23 cellular contexts compared by ENCODE assay signal in the genomic region with DNA sequence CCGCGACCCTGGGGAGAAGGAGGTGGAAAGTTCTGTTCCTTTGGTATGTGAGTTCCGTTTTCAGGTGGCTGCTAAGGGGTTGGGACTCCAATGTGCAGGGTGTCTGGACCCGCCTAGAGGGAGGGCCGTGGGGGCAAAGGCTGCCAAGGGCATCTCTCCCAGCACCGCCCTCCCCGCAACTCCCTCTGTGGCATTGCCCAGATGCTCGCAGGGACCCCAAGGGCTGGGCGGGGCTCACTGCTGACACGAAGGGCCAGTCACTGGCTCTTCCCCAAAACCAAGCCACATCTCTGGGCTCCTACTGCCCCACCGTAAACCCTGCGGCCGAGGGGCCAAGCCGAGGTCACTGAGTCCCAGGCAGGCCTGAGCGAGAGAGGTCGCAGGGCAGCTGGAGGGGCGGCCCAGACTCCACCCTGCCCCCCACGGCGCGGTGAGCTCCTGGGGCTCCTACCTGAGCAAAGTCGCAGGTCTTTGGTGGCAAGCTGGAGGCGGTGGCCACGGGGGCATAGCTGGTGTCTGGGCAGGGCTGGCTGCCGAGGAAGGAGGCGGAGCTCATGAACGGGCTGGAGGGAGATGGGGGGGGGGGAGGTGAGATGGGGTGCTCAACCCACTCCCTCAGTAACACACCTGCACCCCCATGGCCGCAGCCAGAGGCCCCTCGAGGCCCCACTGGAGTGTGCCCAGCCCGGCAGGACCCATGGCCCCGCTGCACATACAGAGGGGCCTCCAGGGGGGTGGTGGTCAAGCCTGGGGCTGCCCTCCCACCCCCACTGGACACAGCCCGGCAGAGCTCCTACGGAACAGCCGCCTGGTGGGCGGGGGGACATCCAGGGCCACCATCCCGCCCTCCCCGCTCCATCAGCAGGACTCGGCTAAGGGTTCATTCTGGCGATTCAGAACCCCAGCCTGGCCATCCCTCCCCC. TPM values are rescaled to one million over a fixed set of nuclear protein-coding genes. Genes with fewer than 3 reads are reported as not detected.
DNase-seq lines count a peak whose midpoint lies in the region; ATAC-seq and TF ChIP-seq lines count a peak whose summit lies in the region.
"Had no signal": no experiment of that assay in that cellular context is flagged by ENCODE, and none has a peak within 500 bp of the region (broad histone marks: within the 10 kb centered on the region; RNA-seq: fewer than 3 reads in every experiment).

No MANE protein-coding gene starts in this region.

- 89% methylated on average over 34 of the region's 38 CpGs for WGBS in HUES64
- 20 to 78% methylated on average over 1 to 5 of the region's 38 CpGs for WGBS in esophagus squamous epithelium, 2 donors

- H3K4me3 Mint-ChIP-seq in GM23338 (no peak overlapping the region), neural progenitor cell (no peak overlapping the region)
- no peak overlapping the region for H3K4me3 Mint-ChIP-seq in activated CD4-positive, alpha-beta T cell treated with anti-CD3 and anti-CD28 coated beads, Interleukin-2, amount 10 ng/mL, durations not matched to agents 24 days and 14 days
- H3K4me3 Mint-ChIP-seq: CD4-positive, alpha-beta T cell had no signal

- peak; percentile 17 for ATAC-seq in GM23338

- H3K4me1 Mint-ChIP-seq in GM23338 (peaks cover 24% of the 10 kb centered on the region), neural progenitor cell (peaks cover 2% of the 10 kb centered on the region)
- peaks cover 11% of the 10 kb centered on the region for H3K4me1 Mint-ChIP-seq in activated CD4-positive, alpha-beta T cell treated with anti-CD3 and anti-CD28 coated beads, Interleukin-2, amount 10 ng/mL, durations not matched to agents 24 days and 14 days

- no peak for TF ChIP-seq CTCF in GM23338 (conservative IDR thresholded peaks at IDR 0.05; ENCODE audit: low read depth in 2 of 2)
- TF ChIP-seq CTCF in esophagus squamous epithelium (IDR thresholded peaks at IDR 0.05) = no peak
- no peak for TF ChIP-seq CTCF in neural progenitor cell (IDR thresholded peaks at IDR 0.05)

- H3K9me2 ChIP-seq in GM23338 (ENCODE audit: insufficient read depth) = no peaks in the 10 kb centered on the region

- DNase-seq in GM23338 (ENCODE audit: low spot score) (no peak), esophagus squamous epithelium (lab: John Stamatoyannopoulos, UW) (no peak), neural progenitor cell (ENCODE audit: low spot score) (no peak), NCI-H1105 (lab: John Stamatoyannopoulos, UW) (no peak)
- DNase-seq in activated CD4-positive, alpha-beta T cell treated with anti-CD3 and anti-CD28 coated beads, Interleukin-2, amount 10 ng/mL, durations not matched to agents 24 days and 14 days = no peak
- DNase-seq in effector CD8-positive, alpha-beta T cell (lab: John Stamatoyannopoulos, UW) = no peak
- DNase-seq: AML-193; CD4-positive, alpha-beta T cell; COR-L47; DMS53; GM23248; KBM-7; MV-4-11; NCI-H1694; NCI-H2029 treated with DMSO at 0.1 percent for 48 hours; NCI-H526 treated with DMSO at 0.1 percent for 48 hours; PC-9; RPMI8226; SHP77 had no signal

- H3K9ac ChIP-seq in HUES64 (ENCODE audit: low read depth, low read length) (no peak overlapping the region), neural progenitor cell (no peak overlapping the region)
- H3K9ac ChIP-seq: BLaER1 treated with 17β-estradiol and CSF1 and Interleukin-3, amounts not matched to agents 10 nM and 100 nM; GM23248 had no signal

- H3K4me2 ChIP-seq in GM23338 (peak overlapping the region; percentile 32; the same call in 1 of the 2 replicates), neural progenitor cell (no peak overlapping the region)
- H3K4me2 ChIP-seq: BLaER1 treated with 17β-estradiol and CSF1 and Interleukin-3, amounts not matched to agents 10 nM and 100 nM; PC-9 had no signal

- H3K36me3 Mint-ChIP-seq in GM23338 (ENCODE audit: low read depth) = peaks cover 34% of the 10 kb centered on the region
- peaks cover 16% of the 10 kb centered on the region for H3K36me3 Mint-ChIP-seq in neural progenitor cell
- peaks cover 37% of the 10 kb centered on the region for H3K36me3 Mint-ChIP-seq in activated CD4-positive, alpha-beta T cell treated with anti-CD3 and anti-CD28 coated beads, Interleukin-2, amount 10 ng/mL, durations not matched to agents 24 days and 14 days (ENCODE audit: low read depth)

- peaks cover 13% of the 10 kb centered on the region for H3K27me3 Mint-ChIP-seq in GM23338 (ENCODE audit: insufficient read depth, low read depth, poor library complexity)
- peaks cover 7% of the 10 kb centered on the region for H3K27me3 Mint-ChIP-seq in neural progenitor cell (ENCODE audit: insufficient read depth, low read depth)
- no peaks in the 10 kb centered on the region for H3K27me3 Mint-ChIP-seq in activated CD4-positive, alpha-beta T cell treated with anti-CD3 and anti-CD28 coated beads, Interleukin-2, amount 10 ng/mL, durations not matched to agents 24 days and 14 days
- H3K27me3 Mint-ChIP-seq: CD4-positive, alpha-beta T cell had no signal

- intact Hi-C loops in esophagus squamous epithelium (cut with DNase I) = no loop called here
- intact Hi-C loops in activated CD4-positive, alpha-beta T cell treated with anti-CD3 and anti-CD28 coated beads, Interleukin-2, amount 10 ng/mL, durations not matched to agents 24 days and 14 days (cut with micrococcal nuclease) = no loop called here

- H3K9me3 Mint-ChIP-seq in GM23338 (peaks cover 4% of the 10 kb centered on the region; the same call in 1 of the 3 replicates), neural progenitor cell (peaks cover 1% of the 10 kb centered on the region)
- H3K9me3 Mint-ChIP-seq in activated CD4-positive, alpha-beta T cell treated with anti-CD3 and anti-CD28 coated beads, Interleukin-2, amount 10 ng/mL, durations not matched to agents 24 days and 14 days = peaks cover 1% of the 10 kb centered on the region
- H3K9me3 Mint-ChIP-seq: CD4-positive, alpha-beta T cell had no signal

- H3K27me3 ChIP-seq in GM23338 (ENCODE audit: insufficient read depth) = no peaks in the 10 kb centered on the region
- H3K27me3 ChIP-seq in HUES64 (ENCODE audit: insufficient read depth, low read length) = peaks cover 2% of the 10 kb centered on the region; the same call in 1 of the 2 replicates
- no peaks in the 10 kb centered on the region for H3K27me3 ChIP-seq in esophagus squamous epithelium
- H3K27me3 ChIP-seq in neural progenitor cell = no peaks in the 10 kb centered on the region
- H3K27me3 ChIP-seq: BLaER1 treated with 17β-estradiol and CSF1 and Interleukin-3, amounts not matched to agents 10 nM and 100 nM had no signal

- H3K9me3 ChIP-seq in HUES64 (ENCODE audit: insufficient read depth, low read depth, low read length) = no peaks in the 10 kb centered on the region
- no peaks in the 10 kb centered on the region for H3K9me3 ChIP-seq in esophagus squamous epithelium
- no peaks in the 10 kb centered on the region for H3K9me3 ChIP-seq in neural progenitor cell (ENCODE audit: low read depth)
- H3K9me3 ChIP-seq: HAP-1 had no signal

- peak overlapping the region; percentile 88 for H3K27ac Mint-ChIP-seq in GM23338
- H3K27ac Mint-ChIP-seq in neural progenitor cell = no peak overlapping the region
- no peak overlapping the region for H3K27ac Mint-ChIP-seq in activated CD4-positive, alpha-beta T cell treated with anti-CD3 and anti-CD28 coated beads, Interleukin-2, amount 10 ng/mL, durations not matched to agents 24 days and 14 days
- H3K27ac Mint-ChIP-seq: CD4-positive, alpha-beta T cell had no signal

- no peaks in the 10 kb centered on the region for H3K79me2 ChIP-seq in GM23338 (replicated peaks; ENCODE audit: insufficient read depth)
- no peaks in the 10 kb centered on the region for H3K79me2 ChIP-seq in neural progenitor cell (ENCODE audit: low read depth)

- H2AFZ ChIP-seq in GM23338 (no peak overlapping the region), neural progenitor cell (replicated peaks) (no peak overlapping the region)
- H2AFZ ChIP-seq: GM23248, PC-9 had no signal

- H4K20me1 ChIP-seq in GM23338 (replicated peaks; ENCODE audit: insufficient read depth) = no peaks in the 10 kb centered on the region; the same call in 1 of the 2 replicates
- H4K20me1 ChIP-seq in neural progenitor cell (ENCODE audit: low read depth) = no peaks in the 10 kb centered on the region

- H3F3A ChIP-seq in GM23338 (replicated peaks; ENCODE audit: low read depth) (no peaks in the 10 kb centered on the region), neural progenitor cell (ENCODE audit: low read depth) (no peaks in the 10 kb centered on the region)

- H3K36me3 ChIP-seq in GM23338 (ENCODE audit: insufficient read depth) (peaks cover 3% of the 10 kb centered on the region; the same call in 1 of the 2 replicates), HUES64 (ENCODE audit: insufficient read depth, low read length) (peaks cover 22% of the 10 kb centered on the region), esophagus squamous epithelium (peaks cover 21 to 93% (median 36%) of the 10 kb centered on the region in 3 donors), neural progenitor cell (no peaks in the 10 kb centered on the region)

- H3K4me3 ChIP-seq in GM23338 (no peak overlapping the region), HUES64 (ENCODE audit: low read length) (no peak overlapping the region), esophagus squamous epithelium (peak overlapping the region in 1 of 4 donors; percentile 8), neural progenitor cell (no peak overlapping the region)
- H3K4me3 ChIP-seq: BLaER1 treated with 17β-estradiol and CSF1 and Interleukin-3, amounts not matched to agents 10 nM and 100 nM; GM23248; HAP-1; PC-9 had no signal

- H3K27ac ChIP-seq in GM23338 (ENCODE audit: low read depth) (0 out of 2 replicates have a peak overlapping the region, but pooled peaks have one; percentile 50), HUES64 (ENCODE audit: low read depth, low read length) (peak overlapping the region; percentile 46; the same call in 1 of the 2 replicates), esophagus squamous epithelium (peak overlapping the region in 3 of 4 donors; percentile 34 to 84 (median 69)), neural progenitor cell (peak overlapping the region; percentile 13)
- H3K27ac ChIP-seq: BLaER1 treated with 17β-estradiol and CSF1 and Interleukin-3, amounts not matched to agents 10 nM and 100 nM; GM23248; HL-60; PC-9 had no signal

- H3K4me1 ChIP-seq in GM23338 (ENCODE audit: insufficient read depth) (peaks cover 19% of the 10 kb centered on the region), HUES64 (ENCODE audit: insufficient read depth, low read length) (0 out of 2 replicates have a peak, but pooled peaks cover 3% of the 10 kb centered on the region), esophagus squamous epithelium (peaks cover 14 to 48% (median 17%) of the 10 kb centered on the region in 3 donors), neural progenitor cell (peaks cover 5% of the 10 kb centered on the region)
- H3K4me1 ChIP-seq: HAP-1 had no signal

- no peak for TF ChIP-seq POLR2A in esophagus squamous epithelium (IDR thresholded peaks at IDR 0.05)

RNA-seq across cellular contexts. Expression of a gene that starts 26.9 kb away (rescaled TPM):
- 28.0 and 35.4 TPM in 2 replicates for total RNA-seq in GM23338 (2014; rRNA removed; shearing (Covaris generic))
- polyA plus RNA-seq in GM23338 (2016; fragmentation: Nextera tagmentation; extraction: Ambion mirVana) = 6.3 and 6.9 TPM in 2 replicates
- polyA plus RNA-seq in HUES64 (2013, experiment 1 of 2) = 14.5 TPM
- 14.1 TPM for polyA plus RNA-seq in HUES64 (2013, experiment 2 of 2)
- total RNA-seq in esophagus squamous epithelium (10 to 100 TPM; 31.3 to 84.3 (median 68.3) TPM), neural progenitor cell (ENCODE audit: low replicate concordance) (3.3 and 16.2 TPM in 2 replicates)
- total RNA-seq in activated CD4-positive, alpha-beta T cell treated with anti-CD3 and anti-CD28 coated beads, Interleukin-2, amount 10 ng/mL, durations not matched to agents 24 days and 14 days = 97.1 and 98.9 TPM in 2 replicates

RNA-seq across cellular contexts. Expression of a gene that starts 43.3 kb away (rescaled TPM):
- 284 and 351 TPM in 2 replicates for total RNA-seq in GM23338 (2014; rRNA removed; shearing (Covaris generic))
- polyA plus RNA-seq in GM23338 (2016; fragmentation: Nextera tagmentation; extraction: Ambion mirVana) = 543 and 573 TPM in 2 replicates
- 361 TPM for polyA plus RNA-seq in HUES64 (2013, experiment 1 of 2)
- 387 TPM for polyA plus RNA-seq in HUES64 (2013, experiment 2 of 2)
- total RNA-seq in esophagus squamous epithelium (100 to 1,000 TPM; 108 to 405 (median 244) TPM), neural progenitor cell (ENCODE audit: low replicate concordance) (289 and 439 TPM in 2 replicates)
- 225 and 239 TPM in 2 replicates for total RNA-seq in activated CD4-positive, alpha-beta T cell treated with anti-CD3 and anti-CD28 coated beads, Interleukin-2, amount 10 ng/mL, durations not matched to agents 24 days and 14 days

RNA-seq across cellular contexts. Expression of a gene that starts 51.9 kb away (rescaled TPM):
- total RNA-seq in GM23338 (2014; rRNA removed; shearing (Covaris generic)) = 257 and 303 TPM in 2 replicates
- polyA plus RNA-seq in GM23338 (2016; fragmentation: Nextera tagmentation; extraction: Ambion mirVana) = 254 and 286 TPM in 2 replicates
- 184 TPM for polyA plus RNA-seq in HUES64 (2013, experiment 1 of 2)
- 182 TPM for polyA plus RNA-seq in HUES64 (2013, experiment 2 of 2)
- total RNA-seq in esophagus squamous epithelium (100 to 1,000 TPM; 113 to 198 (median 166) TPM), neural progenitor cell (ENCODE audit: low replicate concordance) (98.8 and 197 TPM in 2 replicates)
- 273 and 274 TPM in 2 replicates for total RNA-seq in activated CD4-positive, alpha-beta T cell treated with anti-CD3 and anti-CD28 coated beads, Interleukin-2, amount 10 ng/mL, durations not matched to agents 24 days and 14 days

RNA-seq across cellular contexts. Expression of a gene that starts 58.5 kb away (rescaled TPM):
- total RNA-seq in GM23338 (2014; rRNA removed; shearing (Covaris generic)) = 84.4 and 96.5 TPM in 2 replicates
- 19.4 and 23.7 TPM in 2 replicates for polyA plus RNA-seq in GM23338 (2016; fragmentation: Nextera tagmentation; extraction: Ambion mirVana)
- 42.9 TPM for polyA plus RNA-seq in HUES64 (2013, experiment 1 of 2)
- 36.7 TPM for polyA plus RNA-seq in HUES64 (2013, experiment 2 of 2)
- total RNA-seq in esophagus squamous epithelium = 10 to 100 TPM; 59.3 to 68.5 (median 61.6) TPM
- 27.4 and 67.3 TPM in 2 replicates for total RNA-seq in neural progenitor cell (ENCODE audit: low replicate concordance)
- total RNA-seq in activated CD4-positive, alpha-beta T cell treated with anti-CD3 and anti-CD28 coated beads, Interleukin-2, amount 10 ng/mL, durations not matched to agents 24 days and 14 days = 70.3 and 70.9 TPM in 2 replicates

Comparison
In these comparisons a context has a peak if more than half of its experiments do, and no peak if none do; other contexts are left out.
1. H3K27ac ChIP-seq: peak in every context shown above with its lines; median percentile 69 in esophagus squamous epithelium; 50 in GM23338; 46 in HUES64; 13 in neural progenitor cell.